ENCODE assay signal across 15 cellular contexts in genomic region chr19:49070416-49070815, GRCh38. TPM values are rescaled to one million over a fixed set of nuclear protein-coding genes. Genes with fewer than 3 reads are reported as not detected.
DNase-seq lines count a peak whose midpoint lies in the region; ATAC-seq, FAIRE-seq and TF ChIP-seq lines count a peak whose summit lies in the region.
"Had no signal": no experiment of that assay in that cellular context is flagged by ENCODE, and none has a peak within 500 bp of the region (broad histone marks: within the 10 kb centered on the region; RNA-seq: fewer than 3 reads in every experiment).

No MANE protein-coding gene starts in this region.

- no peak overlapping the region for H2AFZ ChIP-seq in GM23338
- H2AFZ ChIP-seq in neuronal stem cell (ENCODE audit: low read length): no peak overlapping the region
- H2AFZ ChIP-seq: GM23248 had no signal

- no peak overlapping the region for H2BK5ac ChIP-seq in neuronal stem cell (ENCODE audit: low read length)

- H3K4me1 Mint-ChIP-seq in GM23338 (peaks cover 34% of the 10 kb centered on the region), endothelial cell (ENCODE audit: unreplicated experiment) (peaks cover 5% of the 10 kb centered on the region)

- H2BK12ac ChIP-seq in neuronal stem cell (ENCODE audit: low read length): no peak overlapping the region

- H3K27ac Mint-ChIP-seq in GM23338 (no peak overlapping the region), endothelial cell (ENCODE audit: unreplicated experiment) (no peak overlapping the region)

- H4K91ac ChIP-seq in neuronal stem cell (ENCODE audit: low read depth, low read length, poor library complexity): no peak overlapping the region

- peak overlapping the region; percentile 12 for H2BK15ac ChIP-seq in neuronal stem cell (ENCODE audit: low read length)

- TF ChIP-seq CTCF in GM23338 (conservative IDR thresholded peaks at IDR 0.05; ENCODE audit: low read depth in 2 of 2) (no peak), endothelial cell (IDR thresholded peaks at IDR 0.05; ENCODE audit: unreplicated experiment) (no peak)

- H3K27me3 Mint-ChIP-seq in GM23338 (ENCODE audit: insufficient read depth, low read depth, poor library complexity) (peaks cover 75% of the 10 kb centered on the region), endothelial cell (ENCODE audit: unreplicated experiment) (peaks cover 26% of the 10 kb centered on the region)

- no peaks in the 10 kb centered on the region for H3K36me3 ChIP-seq in GM23338 (ENCODE audit: insufficient read depth)
- no peaks in the 10 kb centered on the region for H3K36me3 ChIP-seq in neuronal stem cell (replicated peaks in 1 of 2; ENCODE audit: control insufficient read depth in 2 of 2, insufficient read depth in 2 of 2, low read length in 2 of 2)
- H3K36me3 ChIP-seq: BLaER1 treated with 17β-estradiol and CSF1 and Interleukin-3, amounts not matched to agents 10 nM and 100 nM had no signal

- DNase-seq in GM23338 (ENCODE audit: low spot score): no peak
- DNase-seq in endothelial cell (ENCODE audit: low spot score): no peak
- no peak for DNase-seq in neuronal stem cell (ENCODE audit: low spot score)
- no peak for DNase-seq in NOMO-1 (lab: John Stamatoyannopoulos, UW; ENCODE audit: unreplicated experiment in 2 of 2)
- DNase-seq in activated naive CD4-positive, alpha-beta T cell treated with Interleukin-2 at 50 U/mL for 16 hours: no peak
- no peak for DNase-seq in RCC 7860 (ENCODE audit: low spot score)
- no peak for DNase-seq in T-helper 1 cell
- DNase-seq: Calu3; CD4-positive, CD25-positive, alpha-beta regulatory T cell; DMS 273 treated with DMSO at 0.1 percent for 48 hours; GM23248 had no signal

- no peak overlapping the region for H3K18ac ChIP-seq in neuronal stem cell (ENCODE audit: low read length)

- no peaks in the 10 kb centered on the region for H3F3A ChIP-seq in GM23338 (replicated peaks; ENCODE audit: low read depth)

- no peak overlapping the region for H4K8ac ChIP-seq in neuronal stem cell (ENCODE audit: low read depth, low read length)

- 0 out of 2 replicates have a peak, but pooled peaks cover 6% of the 10 kb centered on the region for H3K9me2 ChIP-seq in GM23338 (ENCODE audit: insufficient read depth)

- peaks cover 29% of the 10 kb centered on the region for H3K9me3 Mint-ChIP-seq in GM23338
- no peaks in the 10 kb centered on the region for H3K9me3 Mint-ChIP-seq in endothelial cell (ENCODE audit: unreplicated experiment)

- H4K20me1 ChIP-seq in GM23338 (replicated peaks; ENCODE audit: insufficient read depth): no peaks in the 10 kb centered on the region; the same call in 1 of the 2 replicates

- H3K27me3 ChIP-seq in GM23338 (ENCODE audit: insufficient read depth) (peaks cover 88% of the 10 kb centered on the region), neuronal stem cell (ENCODE audit: control insufficient read depth in 3 of 3, insufficient read depth in 3 of 3, low read depth in 1 of 3, low read length in 3 of 3) (peaks cover 17 to 79% (median 69%) of the 10 kb centered on the region in 3 experiments)

- no peak overlapping the region for H3K23ac ChIP-seq in neuronal stem cell (ENCODE audit: low read depth, low read length, poor library complexity)

- no peak overlapping the region for H3K4me2 ChIP-seq in GM23338
- no peak overlapping the region for H3K4me2 ChIP-seq in neuronal stem cell (ENCODE audit: insufficient read depth, low read length, poor library complexity, severe bottlenecking)
- H3K4me2 ChIP-seq: A549; BLaER1 treated with 17β-estradiol and CSF1 and Interleukin-3, amounts not matched to agents 10 nM and 100 nM had no signal

- H3K4me3 Mint-ChIP-seq in GM23338 (peak overlapping the region; percentile 21; the same call in 1 of the 3 replicates), endothelial cell (ENCODE audit: unreplicated experiment) (peak overlapping the region; percentile 29)

- H3K4me3 ChIP-seq in GM23338 (no peak overlapping the region), neuronal stem cell (ENCODE audit: low read length in 2 of 2) (no peak overlapping the region)
- H3K4me3 ChIP-seq: A549; BLaER1 treated with 17β-estradiol and CSF1 and Interleukin-3, amounts not matched to agents 10 nM and 100 nM; GM23248 had no signal

- no peak overlapping the region for H3K9ac ChIP-seq in neuronal stem cell (ENCODE audit: low read depth, low read length, poor library complexity)
- H3K9ac ChIP-seq: BLaER1 treated with 17β-estradiol and CSF1 and Interleukin-3, amounts not matched to agents 10 nM and 100 nM; GM23248 had no signal

- H3K4ac ChIP-seq in neuronal stem cell (ENCODE audit: low read length): no peak overlapping the region

- peak overlapping the region; percentile 30 for H2AK5ac ChIP-seq in neuronal stem cell (ENCODE audit: low read depth, low read length)

- no peak overlapping the region for H3K27ac ChIP-seq in GM23338 (ENCODE audit: low read depth)
- H3K27ac ChIP-seq in neuronal stem cell (replicated peaks; ENCODE audit: low read length): no peak overlapping the region
- H3K27ac ChIP-seq: A549; BLaER1 treated with 17β-estradiol and CSF1 and Interleukin-3, amounts not matched to agents 10 nM and 100 nM; GM23248 had no signal

- H3K79me2 ChIP-seq in GM23338 (replicated peaks; ENCODE audit: insufficient read depth): no peaks in the 10 kb centered on the region

- ATAC-seq in GM23338: no peak
- ATAC-seq: A549 had no signal

- H3K36me3 Mint-ChIP-seq in GM23338 (ENCODE audit: low read depth) (peaks cover 10% of the 10 kb centered on the region), endothelial cell (ENCODE audit: low read depth, unreplicated experiment) (peaks cover 22% of the 10 kb centered on the region)

- no peak overlapping the region for H2BK120ac ChIP-seq in neuronal stem cell (ENCODE audit: low read depth, low read length)

- H3K9me3 ChIP-seq in neuronal stem cell (replicated peaks in 1 of 2; ENCODE audit: control insufficient read depth in 2 of 2, insufficient read depth in 1 of 2, low read depth in 1 of 2, low read length in 2 of 2): peaks cover 12 to 17% of the 10 kb centered on the region in 2 donors
- H3K9me3 ChIP-seq: A549 had no signal

- peak overlapping the region; percentile 71 for H3K14ac ChIP-seq in neuronal stem cell (ENCODE audit: low read length)

- no peak for FAIRE-seq in RCC 7860 (lab: Jason Lieb, UNC)
- FAIRE-seq: A549 had no signal

- peaks cover 21% of the 10 kb centered on the region for H3K4me1 ChIP-seq in GM23338 (ENCODE audit: insufficient read depth)
- H3K4me1 ChIP-seq in neuronal stem cell (ENCODE audit: control insufficient read depth in 2 of 2, insufficient read depth in 1 of 2, low read depth in 1 of 2, low read length in 2 of 2): peaks cover 2 to 5% of the 10 kb centered on the region in 2 donors

- WGBS in neuronal stem cell (ENCODE audit: extremely low coverage in 2 of 2, insufficient read length in 2 of 2, insufficient replicate concordance in 1 of 2), 2 donors: no CpG with 5 or more reads among the region's 21 CpGs

- H3K79me1 ChIP-seq in neuronal stem cell (ENCODE audit: low read depth, low read length): no peaks in the 10 kb centered on the region

TF ChIP-seq in GM23338, 12 proteins besides CTCF, POLR2A, EP300 and RAD21 (continues in another document):
- TF ChIP-seq ETS1 (IDR thresholded peaks at IDR 0.05): no peak
- no peak for TF ChIP-seq ZNF114 (CRISPR knock-in tag; IDR thresholded peaks at IDR 0.05)
- TF ChIP-seq JUNB (IDR thresholded peaks at IDR 0.05; ENCODE audit: unreplicated experiment): no peak
- no peak for TF ChIP-seq POLR2AphosphoS5 (IDR thresholded peaks at IDR 0.05; ENCODE audit: low read depth)

RNA-seq across cellular contexts. Expression of gene KCNA7, which starts 2.1 kb away (rescaled TPM):
- not detected in 2 replicates for total RNA-seq in GM23338 (2014; rRNA removed; shearing (Covaris generic))
- polyA plus RNA-seq in GM23338 (2016; fragmentation: Nextera tagmentation; extraction: Ambion mirVana): 0.08 and 0.14 TPM in 2 replicates
- not detected for total RNA-seq in endothelial cell (ENCODE audit: unreplicated experiment)
- not detected for polyA plus RNA-seq in neuronal stem cell (2013, experiment 1 of 2)
- not detected for polyA plus RNA-seq in neuronal stem cell (2013, experiment 2 of 2)
- total RNA-seq: Calu3; CD4-positive, CD25-positive, alpha-beta regulatory T cell; Daoy; GM23248; H7 had no signal
- polyA plus RNA-seq: A549; CD4-positive, CD25-positive, alpha-beta regulatory T cell had no signal

RNA-seq across cellular contexts. Expression of gene NTF4, which starts 5.8 kb away (rescaled TPM):
- total RNA-seq in GM23338 (2014; rRNA removed; shearing (Covaris generic)): 0.39 and 0.94 TPM in 2 replicates
- polyA plus RNA-seq in GM23338 (2016; fragmentation: Nextera tagmentation; extraction: Ambion mirVana): 2.7 TPM in 2 replicates
- total RNA-seq in endothelial cell (ENCODE audit: unreplicated experiment): not detected
- 0.53 TPM for polyA plus RNA-seq in neuronal stem cell (2013, experiment 1 of 2)
- 0.57 TPM for polyA plus RNA-seq in neuronal stem cell (2013, experiment 2 of 2)
- total RNA-seq: CD4-positive, CD25-positive, alpha-beta regulatory T cell; Daoy; GM23248 had no signal
- polyA plus RNA-seq: CD4-positive, CD25-positive, alpha-beta regulatory T cell had no signal

RNA-seq across cellular contexts. Expression of gene CGB7, which starts 12.9 kb away (rescaled TPM):
- total RNA-seq in GM23338 (2014; rRNA removed; shearing (Covaris generic)): 0.97 and 1.0 TPM in 2 replicates
- 0.32 and 0.66 TPM in 2 replicates for polyA plus RNA-seq in GM23338 (2016; fragmentation: Nextera tagmentation; extraction: Ambion mirVana)
- total RNA-seq in endothelial cell (ENCODE audit: unreplicated experiment): not detected
- 0.67 TPM for polyA plus RNA-seq in neuronal stem cell (2013, experiment 1 of 2)
- 0.83 TPM for polyA plus RNA-seq in neuronal stem cell (2013, experiment 2 of 2)
- total RNA-seq: CD4-positive, CD25-positive, alpha-beta regulatory T cell; H7 had no signal
- polyA plus RNA-seq: CD4-positive, CD25-positive, alpha-beta regulatory T cell had no signal

RNA-seq across cellular contexts. Expression of gene SNRNP70, which starts 14.8 kb away (rescaled TPM):
- total RNA-seq in GM23338 (2014; rRNA removed; shearing (Covaris generic)): 349 and 361 TPM in 2 replicates
- 229 and 243 TPM in 2 replicates for polyA plus RNA-seq in GM23338 (2016; fragmentation: Nextera tagmentation; extraction: Ambion mirVana)
- 203 TPM for total RNA-seq in endothelial cell (ENCODE audit: unreplicated experiment)
- polyA plus RNA-seq in neuronal stem cell (2013, experiment 1 of 2): 356 TPM
- polyA plus RNA-seq in neuronal stem cell (2013, experiment 2 of 2): 365 TPM

RNA-seq across cellular contexts. Expression of gene CGB8, which starts 21.5 kb away (rescaled TPM):
- total RNA-seq in GM23338 (2014; rRNA removed; shearing (Covaris generic)): not detected in 2 replicates
- polyA plus RNA-seq in GM23338 (2016; fragmentation: Nextera tagmentation; extraction: Ambion mirVana): not detected in 2 replicates
- total RNA-seq in endothelial cell (ENCODE audit: unreplicated experiment): not detected
- polyA plus RNA-seq in neuronal stem cell (2013, experiment 1 of 2): not detected
- polyA plus RNA-seq in neuronal stem cell (2013, experiment 2 of 2): not detected
- total RNA-seq: CD4-positive, CD25-positive, alpha-beta regulatory T cell; H7 had no signal
- polyA plus RNA-seq: CD4-positive, CD25-positive, alpha-beta regulatory T cell had no signal
